1 cellular context compared by ENCODE assay signal in the genomic region with DNA sequence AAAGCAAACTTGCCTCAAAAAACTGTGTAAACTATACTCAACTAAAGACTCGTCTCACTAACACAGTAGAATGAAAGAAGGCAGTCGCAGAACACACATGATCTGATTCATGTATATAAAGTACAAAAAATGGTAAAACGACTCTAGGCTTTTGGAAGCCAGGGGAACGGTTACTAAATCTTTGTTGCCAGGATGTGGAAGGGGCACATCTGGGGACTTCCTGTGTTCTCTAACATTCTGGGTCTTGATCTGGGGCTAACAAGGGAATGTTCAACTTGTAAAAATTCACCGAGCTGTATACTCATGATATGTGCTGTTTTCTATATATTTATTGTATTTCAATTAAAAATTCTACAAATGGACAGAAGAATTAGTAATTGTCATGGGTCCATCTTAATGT.
TF ChIP-seq lines count a peak whose summit lies in the region.

No MANE protein-coding gene starts in this region.

TF ChIP-seq in K562, 482 proteins besides CTCF, POLR2A, EP300 and RAD21 (continued from another document):
- TF ChIP-seq, protein P1, sequence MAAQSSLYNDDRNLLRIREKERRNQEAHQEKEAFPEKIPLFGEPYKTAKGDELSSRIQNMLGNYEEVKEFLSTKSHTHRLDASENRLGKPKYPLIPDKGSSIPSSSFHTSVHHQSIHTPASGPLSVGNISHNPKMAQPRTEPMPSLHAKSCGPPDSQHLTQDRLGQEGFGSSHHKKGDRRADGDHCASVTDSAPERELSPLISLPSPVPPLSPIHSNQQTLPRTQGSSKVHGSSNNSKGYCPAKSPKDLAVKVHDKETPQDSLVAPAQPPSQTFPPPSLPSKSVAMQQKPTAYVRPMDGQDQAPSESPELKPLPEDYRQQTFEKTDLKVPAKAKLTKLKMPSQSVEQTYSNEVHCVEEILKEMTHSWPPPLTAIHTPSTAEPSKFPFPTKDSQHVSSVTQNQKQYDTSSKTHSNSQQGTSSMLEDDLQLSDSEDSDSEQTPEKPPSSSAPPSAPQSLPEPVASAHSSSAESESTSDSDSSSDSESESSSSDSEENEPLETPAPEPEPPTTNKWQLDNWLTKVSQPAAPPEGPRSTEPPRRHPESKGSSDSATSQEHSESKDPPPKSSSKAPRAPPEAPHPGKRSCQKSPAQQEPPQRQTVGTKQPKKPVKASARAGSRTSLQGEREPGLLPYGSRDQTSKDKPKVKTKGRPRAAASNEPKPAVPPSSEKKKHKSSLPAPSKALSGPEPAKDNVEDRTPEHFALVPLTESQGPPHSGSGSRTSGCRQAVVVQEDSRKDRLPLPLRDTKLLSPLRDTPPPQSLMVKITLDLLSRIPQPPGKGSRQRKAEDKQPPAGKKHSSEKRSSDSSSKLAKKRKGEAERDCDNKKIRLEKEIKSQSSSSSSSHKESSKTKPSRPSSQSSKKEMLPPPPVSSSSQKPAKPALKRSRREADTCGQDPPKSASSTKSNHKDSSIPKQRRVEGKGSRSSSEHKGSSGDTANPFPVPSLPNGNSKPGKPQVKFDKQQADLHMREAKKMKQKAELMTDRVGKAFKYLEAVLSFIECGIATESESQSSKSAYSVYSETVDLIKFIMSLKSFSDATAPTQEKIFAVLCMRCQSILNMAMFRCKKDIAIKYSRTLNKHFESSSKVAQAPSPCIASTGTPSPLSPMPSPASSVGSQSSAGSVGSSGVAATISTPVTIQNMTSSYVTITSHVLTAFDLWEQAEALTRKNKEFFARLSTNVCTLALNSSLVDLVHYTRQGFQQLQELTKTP (IDR thresholded peaks at IDR 0.05; ENCODE audit: low read depth in 1 of 2, partially characterized antibody in 2 of 2): no peak
- TF ChIP-seq CBFA2T2 (conservative IDR thresholded peaks at IDR 0.05) (no peak), HCFC1 (IDR thresholded peaks at IDR 0.05; ENCODE audit: low read depth, low read length) (no peak)
